In genomic region chr6:165049362-165049761, GRCh38 we compare ENCODE assay signal across 9 cellular contexts.
DNase-seq lines count a peak whose midpoint lies in the region; ATAC-seq and TF ChIP-seq lines count a peak whose summit lies in the region.
"Had no signal": no experiment of that assay in that cellular context is flagged by ENCODE, and none has a peak within 500 bp of the region (broad histone marks: within the 10 kb centered on the region; RNA-seq: fewer than 3 reads in every experiment).

No MANE protein-coding gene starts in this region.

- H3K4me1 ChIP-seq in smooth muscle cell (ENCODE audit: low read depth), result no peaks in the 10 kb centered on the region

- H2AFZ ChIP-seq in smooth muscle cell (ENCODE audit: low read depth), result no peak overlapping the region

- H3K9me3 ChIP-seq in smooth muscle cell (replicated peaks; ENCODE audit: low read depth), result peaks cover 2% of the 10 kb centered on the region

- in situ Hi-C loops in brain microvascular endothelial cell (cut with HindIII; ENCODE audit: low pct_ligation_motif_present, low sequenced_read_pairs), result no loop called here

- H3K27me3 Mint-ChIP-seq in activated naive CD4-positive, alpha-beta T cell treated with anti-CD3 and anti-CD28 coated beads, Interleukin-2, amount 10 ng/mL, durations not matched to agents 7 days and 5 days, result no peaks in the 10 kb centered on the region
- H3K27me3 Mint-ChIP-seq in activated T-helper 17 cell treated with anti-CD3 and anti-CD28 coated beads, Interleukin-2, amount 50 U/mL, for 72 hours, result no peaks in the 10 kb centered on the region
- H3K27me3 Mint-ChIP-seq: activated naive CD8-positive, alpha-beta T cell had no signal

- H3K9me3 Mint-ChIP-seq in activated naive CD4-positive, alpha-beta T cell treated with anti-CD3 and anti-CD28 coated beads, Interleukin-2, amount 10 ng/mL, durations not matched to agents 7 days and 5 days, result peaks cover 21% of the 10 kb centered on the region
- H3K9me3 Mint-ChIP-seq in activated T-helper 17 cell treated with anti-CD3 and anti-CD28 coated beads, Interleukin-2, amount 50 U/mL, for 72 hours, result peaks cover 6% of the 10 kb centered on the region

- H3K27ac Mint-ChIP-seq in activated naive CD4-positive, alpha-beta T cell treated with anti-CD3 and anti-CD28 coated beads, Interleukin-2, amount 10 ng/mL, durations not matched to agents 7 days and 5 days, result no peak overlapping the region
- H3K27ac Mint-ChIP-seq in activated T-helper 17 cell treated with anti-CD3 and anti-CD28 coated beads, Interleukin-2, amount 50 U/mL, for 72 hours, result no peak overlapping the region
- H3K27ac Mint-ChIP-seq: activated naive CD8-positive, alpha-beta T cell had no signal

- H3K4me2 ChIP-seq in smooth muscle cell, result no peak overlapping the region

- H3K36me3 Mint-ChIP-seq in activated naive CD4-positive, alpha-beta T cell treated with anti-CD3 and anti-CD28 coated beads, Interleukin-2, amount 10 ng/mL, durations not matched to agents 7 days and 5 days, result no peaks in the 10 kb centered on the region
- no peaks in the 10 kb centered on the region for H3K36me3 Mint-ChIP-seq in activated T-helper 17 cell treated with anti-CD3 and anti-CD28 coated beads, Interleukin-2, amount 50 U/mL, for 72 hours (ENCODE audit: low read depth)
- H3K36me3 Mint-ChIP-seq: activated naive CD8-positive, alpha-beta T cell had no signal

- no peak overlapping the region for H3K27ac ChIP-seq in brain microvascular endothelial cell
- no peak overlapping the region for H3K27ac ChIP-seq in smooth muscle cell (ENCODE audit: low read depth)

- no peak for ATAC-seq in HG03469 (IDR thresholded peaks at IDR 0.05; ENCODE audit: unreplicated experiment)
- ATAC-seq in activated T-helper 17 cell treated with anti-CD3 and anti-CD28 coated beads, Interleukin-2, amount 50 U/mL, for 72 hours (replicated peaks), result no peak

- no peak overlapping the region for H3K4me3 Mint-ChIP-seq in activated naive CD4-positive, alpha-beta T cell treated with anti-CD3 and anti-CD28 coated beads, Interleukin-2, amount 10 ng/mL, durations not matched to agents 7 days and 5 days
- H3K4me3 Mint-ChIP-seq in activated T-helper 17 cell treated with anti-CD3 and anti-CD28 coated beads, Interleukin-2, amount 50 U/mL, for 72 hours, result no peak overlapping the region
- H3K4me3 Mint-ChIP-seq: activated naive CD8-positive, alpha-beta T cell had no signal

- H4K20me1 ChIP-seq in smooth muscle cell (ENCODE audit: low read depth), result no peaks in the 10 kb centered on the region

- H3K79me2 ChIP-seq in smooth muscle cell (ENCODE audit: low read depth), result no peaks in the 10 kb centered on the region

- H3K27me3 ChIP-seq in brain microvascular endothelial cell (replicated peaks), result no peaks in the 10 kb centered on the region
- no peaks in the 10 kb centered on the region for H3K27me3 ChIP-seq in smooth muscle cell (ENCODE audit: low read depth)

- 36% methylated on average over 7 of the region's 7 CpGs for whole genome bisulfite sequencing in smooth muscle cell (ENCODE audit: low lambda C conversion rate)

- DNase-seq in activated naive CD4-positive, alpha-beta T cell treated with anti-CD3 and anti-CD28 coated beads, Interleukin-2, amount 10 ng/mL, durations not matched to agents 7 days and 5 days, result peak; percentile 42
- no peak for DNase-seq in activated naive CD4-positive, alpha-beta T cell (lab: John Stamatoyannopoulos, UW)
- DNase-seq in NCI-H1092 (lab: John Stamatoyannopoulos, UW) (peak; percentile 62), brain microvascular endothelial cell (no peak), smooth muscle cell (lab: John Stamatoyannopoulos, UW; ENCODE audit: unreplicated experiment) (no peak), cortex of kidney (lab: John Stamatoyannopoulos, UW) (no peak)

- H3K36me3 ChIP-seq in brain microvascular endothelial cell (replicated peaks), result no peaks in the 10 kb centered on the region
- H3K36me3 ChIP-seq in smooth muscle cell (ENCODE audit: low read depth), result no peaks in the 10 kb centered on the region

- H3F3A ChIP-seq in smooth muscle cell (ENCODE audit: low read depth), result no peaks in the 10 kb centered on the region

- peak; percentile 68 for TF ChIP-seq CTCF in brain microvascular endothelial cell (IDR thresholded peaks at IDR 0.05; ENCODE audit: low read depth, low read length, missing control alignments)
- peak; percentile 74 for TF ChIP-seq CTCF in smooth muscle cell (IDR thresholded peaks at IDR 0.05; ENCODE audit: borderline replicate concordance, insufficient read depth, poor library complexity, severe bottlenecking)

- H3K4me3 ChIP-seq in brain microvascular endothelial cell (ENCODE audit: low read depth, low read length) (no peak overlapping the region), smooth muscle cell (no peak overlapping the region)

- H3K9ac ChIP-seq in smooth muscle cell (ENCODE audit: low read depth), result no peak overlapping the region

- no peaks in the 10 kb centered on the region for H3K4me1 Mint-ChIP-seq in activated naive CD4-positive, alpha-beta T cell treated with anti-CD3 and anti-CD28 coated beads, Interleukin-2, amount 10 ng/mL, durations not matched to agents 7 days and 5 days
- H3K4me1 Mint-ChIP-seq in activated T-helper 17 cell treated with anti-CD3 and anti-CD28 coated beads, Interleukin-2, amount 50 U/mL, for 72 hours, result no peaks in the 10 kb centered on the region

- CTCF ChIA-PET in activated naive CD4-positive, alpha-beta T cell treated with anti-CD3 and anti-CD28 coated beads, Interleukin-2, amount 10 ng/mL, durations not matched to agents 7 days and 5 days (lab: Charles Lee), result interaction anchor here (0.9 kb wide), 1 partner anchor 9 kb away, joined by 3 read pairs; no protein-coding TSS in a partner anchor

Comparison
In these comparisons a context has a peak if more than half of its experiments do, and no peak if none do; other contexts are left out.
1. DNase-seq: peak in activated naive CD4-positive, alpha-beta T cell treated with anti-CD3 and anti-CD28 coated beads, Interleukin-2, amount 10 ng/mL, durations not matched to agents 7 days and 5 days (single experiment) and NCI-H1092 (single experiment); none in activated naive CD4-positive, alpha-beta T cell (0 of 4), brain microvascular endothelial cell (single experiment), smooth muscle cell (single experiment) and cortex of kidney (single experiment).